16 cellular contexts compared by ENCODE assay signal in the genomic region with DNA sequence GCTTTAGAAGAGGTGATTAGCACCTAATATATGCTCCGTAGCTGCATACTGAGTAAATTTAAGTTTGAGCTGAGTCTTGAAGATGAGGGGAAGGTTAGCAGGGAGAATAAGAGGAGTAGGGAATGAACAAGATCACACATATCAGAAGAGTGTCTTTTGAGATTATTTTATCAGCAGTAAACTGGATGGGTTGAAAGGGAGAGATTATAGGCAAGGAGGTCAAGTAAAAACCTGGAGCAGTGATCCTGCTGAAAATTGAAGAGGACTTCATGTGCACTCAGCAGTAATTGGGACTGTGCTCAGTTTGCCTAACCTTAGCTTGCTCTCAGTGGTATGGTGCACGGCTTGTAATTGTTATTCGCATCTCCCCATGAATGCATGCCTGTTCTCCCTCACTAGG.
DNase-seq lines count a peak whose midpoint lies in the region; ATAC-seq and TF ChIP-seq lines count a peak whose summit lies in the region.
"Had no signal": no experiment of that assay in that cellular context is flagged by ENCODE, and none has a peak within 500 bp of the region (broad histone marks: within the 10 kb centered on the region; RNA-seq: fewer than 3 reads in every experiment).

No MANE protein-coding gene starts in this region.

- peak overlapping the region; percentile 77; the same call in 1 of the 2 replicates for H2AFZ ChIP-seq in GM23338

- H3K27me3 Mint-ChIP-seq in GM23338 (ENCODE audit: insufficient read depth, low read depth, poor library complexity) (no peaks in the 10 kb centered on the region), T-helper 17 cell (no peaks in the 10 kb centered on the region), osteocyte (ENCODE audit: unreplicated experiment) (no peaks in the 10 kb centered on the region)

- no peaks in the 10 kb centered on the region for H3K9me3 Mint-ChIP-seq in GM23338
- no peaks in the 10 kb centered on the region for H3K9me3 Mint-ChIP-seq in osteocyte (ENCODE audit: unreplicated experiment)

- TF ChIP-seq CTCF in GM23338 (conservative IDR thresholded peaks at IDR 0.05; ENCODE audit: low read depth in 2 of 2), result no peak
- TF ChIP-seq CTCF in dorsolateral prefrontal cortex (IDR thresholded peaks at IDR 0.05 in 54 of 56, conservative IDR thresholded peaks at IDR 0.05 in 2 of 56; ENCODE audit: low read depth in 1 of 56, partially characterized antibody in 56 of 56), result no peak
- no peak for TF ChIP-seq CTCF in osteocyte (IDR thresholded peaks at IDR 0.05)
- no peak for TF ChIP-seq CTCF in body of pancreas (IDR thresholded peaks at IDR 0.05)

- DNase-seq in GM23338 (ENCODE audit: low spot score), result no peak
- DNase-seq in T-helper 17 cell, result no peak
- no peak for DNase-seq in dorsolateral prefrontal cortex
- no peak for DNase-seq in osteocyte (ENCODE audit: extremely low spot score, unreplicated experiment)
- DNase-seq in body of pancreas, result no peak
- DNase-seq in DMS79 treated with DMSO at 0.1 percent for 48 hours (lab: John Stamatoyannopoulos, UW), result no peak
- DNase-seq in superior temporal gyrus (ENCODE audit: extremely low spot score), result no peak
- DNase-seq: GF-D8, Kasumi-1, NCI-H1930, NCI-H2171, NCI-H82 had no signal

- peak; percentile 81 for ATAC-seq in GM23338
- ATAC-seq in T-helper 17 cell, result no peak
- ATAC-seq in body of pancreas, result no peak
- ATAC-seq: A549, HepG2, Panc1 had no signal

- H3K4me3 ChIP-seq in GM23338 (no peak overlapping the region), dorsolateral prefrontal cortex (no peak overlapping the region), body of pancreas (no peak overlapping the region)
- H3K4me3 ChIP-seq: A549; BLaER1 treated with 17β-estradiol and CSF1 and Interleukin-3, amounts not matched to agents 10 nM and 100 nM had no signal

- H4K20me1 ChIP-seq in GM23338 (replicated peaks; ENCODE audit: insufficient read depth), result no peaks in the 10 kb centered on the region; the same call in 1 of the 2 replicates
- H4K20me1 ChIP-seq: BLaER1 treated with 17β-estradiol and CSF1 and Interleukin-3, amounts not matched to agents 10 nM and 100 nM had no signal

- no peaks in the 10 kb centered on the region for H3F3A ChIP-seq in GM23338 (replicated peaks; ENCODE audit: low read depth)

- H3K36me3 ChIP-seq in GM23338 (ENCODE audit: insufficient read depth) (no peaks in the 10 kb centered on the region), body of pancreas (replicated peaks in 1 of 2; ENCODE audit: insufficient read depth in 1 of 2, low read depth in 2 of 2) (no peaks in the 10 kb centered on the region)
- H3K36me3 ChIP-seq: BLaER1 treated with 17β-estradiol and CSF1 and Interleukin-3, amounts not matched to agents 10 nM and 100 nM had no signal

- intact Hi-C loops in dorsolateral prefrontal cortex (cut with DNase I) (loop anchor here in 1 of 2 donors (5.0 kb wide), 1 partner anchor 201 kb away; no protein-coding TSS in a partner anchor), body of pancreas (cut with DNase I) (no loop called here)

- no peaks in the 10 kb centered on the region for H3K79me2 ChIP-seq in GM23338 (replicated peaks; ENCODE audit: insufficient read depth)

- H3K27ac ChIP-seq in GM23338 (ENCODE audit: low read depth) (no peak overlapping the region), dorsolateral prefrontal cortex (peak overlapping the region in 54 of 59 donors; percentile 7 to 98 (median 96)), body of pancreas (no peak overlapping the region)
- H3K27ac ChIP-seq: A549; BLaER1 treated with 17β-estradiol and CSF1 and Interleukin-3, amounts not matched to agents 10 nM and 100 nM had no signal

- H3K4me1 Mint-ChIP-seq in GM23338, result peaks cover 23% of the 10 kb centered on the region
- H3K4me1 Mint-ChIP-seq in T-helper 17 cell, result peaks cover 37% of the 10 kb centered on the region
- peaks cover 68% of the 10 kb centered on the region for H3K4me1 Mint-ChIP-seq in osteocyte (ENCODE audit: unreplicated experiment)

- no peaks in the 10 kb centered on the region for H3K9me3 ChIP-seq in T-helper 17 cell (ENCODE audit: control insufficient read depth, low read length, poor library complexity, severe bottlenecking)
- H3K9me3 ChIP-seq in body of pancreas, result no peaks in the 10 kb centered on the region
- H3K9me3 ChIP-seq: A549; BLaER1 treated with 17β-estradiol and CSF1 and Interleukin-3, amounts not matched to agents 10 nM and 100 nM had no signal

- no peak for TF ChIP-seq POLR2A in body of pancreas (IDR thresholded peaks at IDR 0.05)

- H3K27ac Mint-ChIP-seq in GM23338 (no peak overlapping the region), T-helper 17 cell (peak overlapping the region; percentile 51), osteocyte (ENCODE audit: unreplicated experiment) (peak overlapping the region; percentile 88)

- WGBS in body of pancreas, 2 donors, result 91 to 100% methylated on average over 3 of the region's 3 CpGs

- H3K36me3 Mint-ChIP-seq in GM23338 (ENCODE audit: low read depth) (no peaks in the 10 kb centered on the region), T-helper 17 cell (ENCODE audit: low read depth) (peaks cover 8% of the 10 kb centered on the region), osteocyte (ENCODE audit: unreplicated experiment) (no peaks in the 10 kb centered on the region)

- H3K9me2 ChIP-seq in GM23338 (ENCODE audit: insufficient read depth), result peaks cover 9% of the 10 kb centered on the region; the same call in 1 of the 2 replicates

- H3K4me2 ChIP-seq in GM23338, result no peak overlapping the region
- H3K4me2 ChIP-seq: A549; BLaER1 treated with 17β-estradiol and CSF1 and Interleukin-3, amounts not matched to agents 10 nM and 100 nM had no signal

- H3K4me3 Mint-ChIP-seq in GM23338 (no peak overlapping the region), T-helper 17 cell (no peak overlapping the region), osteocyte (ENCODE audit: unreplicated experiment) (no peak overlapping the region)

- H3K27me3 ChIP-seq in GM23338 (ENCODE audit: insufficient read depth) (no peaks in the 10 kb centered on the region), dorsolateral prefrontal cortex (no peaks in the 10 kb centered on the region), body of pancreas (no peaks in the 10 kb centered on the region)
- H3K27me3 ChIP-seq: BLaER1 treated with 17β-estradiol and CSF1 and Interleukin-3, amounts not matched to agents 10 nM and 100 nM had no signal

- H3K4me1 ChIP-seq in GM23338 (ENCODE audit: insufficient read depth) (peaks cover 10% of the 10 kb centered on the region; the same call in 1 of the 2 replicates), body of pancreas (peaks cover 43% of the 10 kb centered on the region)

TF ChIP-seq in GM23338, 12 proteins besides CTCF, POLR2A, EP300 and RAD21 (continues in another document):
- no peak for TF ChIP-seq POLR2AphosphoS5 (IDR thresholded peaks at IDR 0.05; ENCODE audit: low read depth)
- TF ChIP-seq, protein P1, sequence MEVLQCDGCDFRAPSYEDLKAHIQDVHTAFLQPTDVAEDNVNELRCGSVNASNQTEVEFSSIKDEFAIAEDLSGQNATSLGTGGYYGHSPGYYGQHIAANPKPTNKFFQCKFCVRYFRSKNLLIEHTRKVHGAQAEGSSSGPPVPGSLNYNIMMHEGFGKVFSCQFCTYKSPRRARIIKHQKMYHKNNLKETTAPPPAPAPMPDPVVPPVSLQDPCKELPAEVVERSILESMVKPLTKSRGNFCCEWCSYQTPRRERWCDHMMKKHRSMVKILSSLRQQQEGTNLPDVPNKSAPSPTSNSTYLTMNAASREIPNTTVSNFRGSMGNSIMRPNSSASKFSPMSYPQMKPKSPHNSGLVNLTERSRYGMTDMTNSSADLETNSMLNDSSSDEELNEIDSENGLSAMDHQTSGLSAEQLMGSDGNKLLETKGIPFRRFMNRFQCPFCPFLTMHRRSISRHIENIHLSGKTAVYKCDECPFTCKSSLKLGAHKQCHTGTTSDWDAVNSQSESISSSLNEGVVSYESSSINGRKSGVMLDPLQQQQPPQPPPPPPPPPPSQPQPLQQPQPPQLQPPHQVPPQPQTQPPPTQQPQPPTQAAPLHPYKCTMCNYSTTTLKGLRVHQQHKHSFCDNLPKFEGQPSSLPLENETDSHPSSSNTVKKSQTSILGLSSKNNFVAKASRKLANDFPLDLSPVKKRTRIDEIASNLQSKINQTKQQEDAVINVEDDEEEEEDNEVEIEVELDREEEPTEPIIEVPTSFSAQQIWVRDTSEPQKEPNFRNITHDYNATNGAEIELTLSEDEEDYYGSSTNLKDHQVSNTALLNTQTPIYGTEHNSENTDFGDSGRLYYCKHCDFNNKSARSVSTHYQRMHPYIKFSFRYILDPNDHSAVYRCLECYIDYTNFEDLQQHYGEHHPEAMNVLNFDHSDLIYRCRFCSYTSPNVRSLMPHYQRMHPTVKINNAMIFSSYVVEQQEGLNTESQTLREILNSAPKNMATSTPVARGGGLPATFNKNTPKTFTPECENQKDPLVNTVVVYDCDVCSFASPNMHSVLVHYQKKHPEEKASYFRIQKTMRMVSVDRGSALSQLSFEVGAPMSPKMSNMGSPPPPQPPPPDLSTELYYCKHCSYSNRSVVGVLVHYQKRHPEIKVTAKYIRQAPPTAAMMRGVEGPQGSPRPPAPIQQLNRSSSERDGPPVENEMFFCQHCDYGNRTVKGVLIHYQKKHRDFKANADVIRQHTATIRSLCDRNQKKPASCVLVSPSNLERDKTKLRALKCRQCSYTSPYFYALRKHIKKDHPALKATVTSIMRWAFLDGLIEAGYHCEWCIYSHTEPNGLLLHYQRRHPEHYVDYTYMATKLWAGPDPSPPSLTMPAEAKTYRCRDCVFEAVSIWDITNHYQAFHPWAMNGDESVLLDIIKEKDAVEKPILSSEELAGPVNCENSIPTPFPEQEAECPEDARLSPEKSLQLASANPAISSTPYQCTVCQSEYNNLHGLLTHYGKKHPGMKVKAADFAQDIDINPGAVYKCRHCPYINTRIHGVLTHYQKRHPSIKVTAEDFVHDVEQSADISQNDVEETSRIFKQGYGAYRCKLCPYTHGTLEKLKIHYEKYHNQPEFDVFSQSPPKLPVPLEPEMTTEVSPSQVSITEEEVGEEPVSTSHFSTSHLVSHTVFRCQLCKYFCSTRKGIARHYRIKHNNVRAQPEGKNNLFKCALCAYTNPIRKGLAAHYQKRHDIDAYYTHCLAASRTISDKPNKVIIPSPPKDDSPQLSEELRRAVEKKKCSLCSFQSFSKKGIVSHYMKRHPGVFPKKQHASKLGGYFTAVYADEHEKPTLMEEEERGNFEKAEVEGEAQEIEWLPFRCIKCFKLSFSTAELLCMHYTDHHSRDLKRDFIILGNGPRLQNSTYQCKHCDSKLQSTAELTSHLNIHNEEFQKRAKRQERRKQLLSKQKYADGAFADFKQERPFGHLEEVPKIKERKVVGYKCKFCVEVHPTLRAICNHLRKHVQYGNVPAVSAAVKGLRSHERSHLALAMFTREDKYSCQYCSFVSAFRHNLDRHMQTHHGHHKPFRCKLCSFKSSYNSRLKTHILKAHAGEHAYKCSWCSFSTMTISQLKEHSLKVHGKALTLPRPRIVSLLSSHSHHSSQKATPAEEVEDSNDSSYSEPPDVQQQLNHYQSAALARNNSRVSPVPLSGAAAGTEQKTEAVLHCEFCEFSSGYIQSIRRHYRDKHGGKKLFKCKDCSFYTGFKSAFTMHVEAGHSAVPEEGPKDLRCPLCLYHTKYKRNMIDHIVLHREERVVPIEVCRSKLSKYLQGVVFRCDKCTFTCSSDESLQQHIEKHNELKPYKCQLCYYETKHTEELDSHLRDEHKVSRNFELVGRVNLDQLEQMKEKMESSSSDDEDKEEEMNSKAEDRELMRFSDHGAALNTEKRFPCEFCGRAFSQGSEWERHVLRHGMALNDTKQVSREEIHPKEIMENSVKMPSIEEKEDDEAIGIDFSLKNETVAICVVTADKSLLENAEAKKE (CRISPR knock-in tag; IDR thresholded peaks at IDR 0.05), result no peak

Comparison
In these comparisons a context has a peak if more than half of its experiments do, and no peak if none do; other contexts are left out.
1. H3K27ac ChIP-seq: peak in dorsolateral prefrontal cortex (54 of 59); none in GM23338 (single experiment) and body of pancreas (0 of 4).